In the genomic region with DNA sequence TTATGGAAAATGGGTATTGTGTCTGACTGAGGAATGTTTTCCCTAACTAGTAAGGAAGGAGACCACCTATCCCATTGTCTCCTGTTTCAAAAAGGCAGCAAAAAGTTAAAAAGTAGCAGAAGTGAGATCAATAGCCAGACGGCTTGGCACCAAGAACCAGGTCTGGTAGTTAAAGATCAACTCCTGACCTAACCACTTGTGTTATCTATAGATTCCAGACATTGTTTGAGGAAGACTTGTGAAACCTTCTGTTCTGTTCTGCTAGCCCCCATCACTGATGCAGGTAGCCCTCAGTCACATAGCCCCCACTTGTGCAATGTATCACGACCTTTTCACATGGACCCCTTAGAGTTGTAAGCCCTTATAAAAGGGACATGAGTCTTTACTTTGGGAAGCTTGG, we compare ENCODE assay signal across 22 cellular contexts. TPM values are rescaled to one million over a fixed set of nuclear protein-coding genes. Genes with fewer than 3 reads are reported as not detected.
A peak's percentile ranks its signal among the peaks of the same experiment; 100 is the strongest.
DNase-seq lines count a peak whose midpoint lies in the region; ATAC-seq and TF ChIP-seq lines count a peak whose summit lies in the region.
"Had no signal": no experiment of that assay in that cellular context is flagged by ENCODE, and none has a peak within 500 bp of the region (broad histone marks: within the 10 kb centered on the region; RNA-seq: fewer than 3 reads in every experiment).

No MANE protein-coding gene starts in this region.

- no peak overlapping the region for H3K4me3 ChIP-seq in Caco-2 (ENCODE audit: low read depth, low read length)
- H3K4me3 ChIP-seq: K562 had no signal

- H3K36me3 Mint-ChIP-seq in Caco-2 (ENCODE audit: insufficient read depth, unreplicated experiment), result peaks cover 11% of the 10 kb centered on the region
- H3K36me3 Mint-ChIP-seq in progenitor cell of endocrine pancreas (ENCODE audit: insufficient read depth), result peaks cover 27% of the 10 kb centered on the region
- H3K36me3 Mint-ChIP-seq: CD8-positive, alpha-beta memory T cell had no signal

- H3K27ac Mint-ChIP-seq in Caco-2 (ENCODE audit: unreplicated experiment) (peak overlapping the region; percentile 57), progenitor cell of endocrine pancreas (peak overlapping the region; percentile 64)
- H3K27ac Mint-ChIP-seq: CD8-positive, alpha-beta memory T cell had no signal

- POLR2A ChIA-PET in Caco-2 (lab: Charles Lee), result no interaction called here

- H3K9me3 Mint-ChIP-seq in Caco-2 (ENCODE audit: unreplicated experiment) (peaks cover 52% of the 10 kb centered on the region), progenitor cell of endocrine pancreas (ENCODE audit: low read depth) (peaks cover 49% of the 10 kb centered on the region)

- peaks cover 32% of the 10 kb centered on the region for H3K4me1 ChIP-seq in Caco-2

- BruUV-seq in Caco-2 (replicated peaks; lab: Mats Ljungman, UMichigan), result no TSS peak

- H3K27me3 ChIP-seq in Caco-2 (replicated peaks; ENCODE audit: control insufficient read depth, insufficient read depth, low read length), result no peaks in the 10 kb centered on the region

- no peak overlapping the region for H3K4me3 Mint-ChIP-seq in Caco-2 (ENCODE audit: unreplicated experiment)
- H3K4me3 Mint-ChIP-seq in progenitor cell of endocrine pancreas (ENCODE audit: low read depth), result no peak overlapping the region
- H3K4me3 Mint-ChIP-seq: CD8-positive, alpha-beta memory T cell had no signal

- intact Hi-C loops in Caco-2 (cut with micrococcal nuclease; ENCODE audit: unreplicated experiment), result no loop called here
- intact Hi-C loops in cardiac septum (cut with DNase I), result no loop called here

- DNase-seq in Caco-2 (peak in 1 of 2 experiments; percentile 22), OCI-M1 (lab: John Stamatoyannopoulos, UW) (peak; percentile 79), kidney tubule cell (ENCODE audit: low spot score) (peak; percentile 42), progenitor cell of endocrine pancreas (ENCODE audit: low spot score, unreplicated experiment) (no peak), cardiac septum (ENCODE audit: low spot score) (no peak), AG08395 (ENCODE audit: low spot score) (no peak)
- DNase-seq: 8988T; CD8-positive, alpha-beta memory T cell; DMS53; EL; GF-D8; MM.1S; NCI-H1048; NCI-H1436 treated with DMSO at 0.1 percent for 48 hours; NCI-H1930; NCI-H2227 treated with DMSO at 0.1 percent for 48 hours; NCI-H510A treated with DMSO at 0.1 percent for 48 hours; NCI-H748 treated with DMSO at 0.1 percent for 48 hours had no signal

- no peak for ATAC-seq in GM21786 (IDR thresholded peaks at IDR 0.05; ENCODE audit: unreplicated experiment)
- ATAC-seq: HCT116, K562, SK-N-SH treated with all-trans-retinoic acid at 6 μM for 48 hours had no signal

- TF ChIP-seq CTCF in Caco-2 (IDR thresholded peaks at IDR 0.05; ENCODE audit: insufficient read depth in 1 of 2, low read depth in 1 of 2, low read length in 1 of 2, severe bottlenecking in 1 of 2, unreplicated experiment in 1 of 2), result no peak
- no peak for TF ChIP-seq CTCF in progenitor cell of endocrine pancreas (IDR thresholded peaks at IDR 0.05; ENCODE audit: unreplicated experiment)

- H3K27me3 Mint-ChIP-seq in Caco-2 (ENCODE audit: insufficient read depth, unreplicated experiment) (no peaks in the 10 kb centered on the region), progenitor cell of endocrine pancreas (no peaks in the 10 kb centered on the region)

- peaks cover 40% of the 10 kb centered on the region for H3K9me3 ChIP-seq in Caco-2

- H3K36me3 ChIP-seq in Caco-2 (ENCODE audit: control insufficient read depth, insufficient read depth, low read length), result no peaks in the 10 kb centered on the region

- peaks cover 20% of the 10 kb centered on the region for H3K4me1 Mint-ChIP-seq in Caco-2 (ENCODE audit: low read depth, unreplicated experiment)
- H3K4me1 Mint-ChIP-seq in progenitor cell of endocrine pancreas (ENCODE audit: low read depth), result peaks cover 22% of the 10 kb centered on the region

- CTCF ChIA-PET in Caco-2 (lab: Charles Lee), result no interaction called here

RNA-seq across cellular contexts. Expression of gene C2CD4B, which starts 46.3 kb away (rescaled TPM):
- total RNA-seq in Caco-2 (2022), result 0.46 and 0.50 TPM in 2 replicates
- total RNA-seq in progenitor cell of endocrine pancreas, result 0.53 and 0.69 TPM in 2 replicates
- 1.7 TPM for total RNA-seq in cardiac septum
- total RNA-seq: K562 had no signal

Comparison
In these comparisons a context has a peak if more than half of its experiments do, and no peak if none do; other contexts are left out.
1. DNase-seq: peak in OCI-M1 (single experiment) and kidney tubule cell (single experiment); none in progenitor cell of endocrine pancreas (single experiment), cardiac septum (single experiment) and AG08395 (single experiment).